9 cellular contexts compared by ENCODE assay signal in genomic region chr18:59265246-59266018, GRCh38. TPM values are rescaled to one million over a fixed set of nuclear protein-coding genes. Genes with fewer than 3 reads are reported as not detected.
A peak's percentile ranks its signal among the peaks of the same experiment; 100 is the strongest.
DNase-seq lines count a peak whose midpoint lies in the region; ATAC-seq and TF ChIP-seq lines count a peak whose summit lies in the region.
"Had no signal": no experiment of that assay in that cellular context is flagged by ENCODE, and none has a peak within 500 bp of the region (broad histone marks: within the 10 kb centered on the region; RNA-seq: fewer than 3 reads in every experiment).

No MANE protein-coding gene starts in this region.

- H3K36me3 ChIP-seq in Caco-2 (ENCODE audit: control insufficient read depth, insufficient read depth, low read length) = no peaks in the 10 kb centered on the region

- peak; percentile 53 for ATAC-seq in GM21619 (IDR thresholded peaks at IDR 0.05; ENCODE audit: unreplicated experiment)
- ATAC-seq in stimulated activated naive B cell treated with anti-CD40 and anti-IgM and Interleukin-4, amounts not matched to agents 10 μg/mL and 1 μg/mL and 100 μg/mL, for 72 hours (replicated peaks) = peak; percentile 62 to 68

- H3K27me3 Mint-ChIP-seq in glutamatergic neuron (ENCODE audit: unreplicated experiment) (peaks cover 49% of the 10 kb centered on the region), Caco-2 (ENCODE audit: insufficient read depth, unreplicated experiment) (peaks cover 16% of the 10 kb centered on the region)
- H3K27me3 Mint-ChIP-seq in stimulated activated naive B cell treated with anti-CD40 and anti-IgM and Interleukin-4, amounts not matched to agents 10 μg/mL and 1 μg/mL and 100 μg/mL, for 72 hours = peaks cover 79 to 94% of the 10 kb centered on the region in 2 donors

- DNase-seq in DMS 273 (lab: John Stamatoyannopoulos, UW; ENCODE audit: unreplicated experiment) (peak; percentile 86), RWPE1 (ENCODE audit: low spot score) (peak; percentile 33), glutamatergic neuron (peak; percentile 60), AML-193 (lab: John Stamatoyannopoulos, UW) (no peak), mesenteric fat pad (ENCODE audit: low spot score) (no peak), Caco-2 (no peak)
- DNase-seq in stimulated activated naive B cell treated with anti-CD40 and anti-IgM and Interleukin-4, amounts not matched to agents 10 μg/mL and 1 μg/mL and 100 μg/mL, for 72 hours = no peak

- H3K4me1 Mint-ChIP-seq in glutamatergic neuron (ENCODE audit: low read depth, unreplicated experiment) = peaks cover 9% of the 10 kb centered on the region
- H3K4me1 Mint-ChIP-seq in stimulated activated naive B cell treated with anti-CD40 and anti-IgM and Interleukin-4, amounts not matched to agents 10 μg/mL and 1 μg/mL and 100 μg/mL, for 72 hours = peaks cover 23 to 43% of the 10 kb centered on the region in 2 donors
- no peaks in the 10 kb centered on the region for H3K4me1 Mint-ChIP-seq in Caco-2 (ENCODE audit: low read depth, unreplicated experiment)

- H3K4me3 ChIP-seq in Caco-2 (ENCODE audit: low read depth, low read length) = no peak overlapping the region

- no peaks in the 10 kb centered on the region for H3K9me3 ChIP-seq in Caco-2

- intact Hi-C loops in Caco-2 (cut with micrococcal nuclease; ENCODE audit: unreplicated experiment) = loop anchor here (10.0 kb wide), 1 partner anchor 181 kb away; no protein-coding TSS in a partner anchor

- H3K4me1 ChIP-seq in Caco-2 = no peaks in the 10 kb centered on the region

- H3K4me3 Mint-ChIP-seq in glutamatergic neuron (ENCODE audit: unreplicated experiment) (peak overlapping the region; percentile 46), Caco-2 (ENCODE audit: unreplicated experiment) (no peak overlapping the region)
- H3K4me3 Mint-ChIP-seq in stimulated activated naive B cell treated with anti-CD40 and anti-IgM and Interleukin-4, amounts not matched to agents 10 μg/mL and 1 μg/mL and 100 μg/mL, for 72 hours = peak overlapping the region; percentile 79 to 81

- POLR2A ChIA-PET in RWPE1 (lab: Yijun Ruan, JAX; ENCODE audit: low non-redundant PET) (no interaction called here), Caco-2 (lab: Charles Lee) (no interaction called here)

- H3K27me3 ChIP-seq in Caco-2 (replicated peaks; ENCODE audit: control insufficient read depth, insufficient read depth, low read length) = no peaks in the 10 kb centered on the region

- H3K36me3 Mint-ChIP-seq in glutamatergic neuron (ENCODE audit: unreplicated experiment) (no peaks in the 10 kb centered on the region), Caco-2 (ENCODE audit: insufficient read depth, unreplicated experiment) (no peaks in the 10 kb centered on the region)
- H3K36me3 Mint-ChIP-seq in stimulated activated naive B cell treated with anti-CD40 and anti-IgM and Interleukin-4, amounts not matched to agents 10 μg/mL and 1 μg/mL and 100 μg/mL, for 72 hours = peaks cover 0 to 4% of the 10 kb centered on the region in 2 donors

- H3K27ac ChIP-seq in RWPE1 = no peak overlapping the region

- TF ChIP-seq CTCF in RWPE1 (conservative IDR thresholded peaks at IDR 0.05; ENCODE audit: low read depth) (no peak), glutamatergic neuron (IDR thresholded peaks at IDR 0.05; ENCODE audit: partially characterized antibody, unreplicated experiment) (no peak), Caco-2 (IDR thresholded peaks at IDR 0.05; ENCODE audit: insufficient read depth in 1 of 2, low read depth in 1 of 2, low read length in 1 of 2, severe bottlenecking in 1 of 2, unreplicated experiment in 1 of 2) (no peak)

- H3K27ac Mint-ChIP-seq in glutamatergic neuron (ENCODE audit: unreplicated experiment) = no peak overlapping the region
- H3K27ac Mint-ChIP-seq in stimulated activated naive B cell treated with anti-CD40 and anti-IgM and Interleukin-4, amounts not matched to agents 10 μg/mL and 1 μg/mL and 100 μg/mL, for 72 hours = peak overlapping the region; percentile 47
- H3K27ac Mint-ChIP-seq in Caco-2 (ENCODE audit: unreplicated experiment) = no peak overlapping the region

- H3K9me3 Mint-ChIP-seq in glutamatergic neuron (ENCODE audit: unreplicated experiment) (peaks cover 9% of the 10 kb centered on the region), Caco-2 (ENCODE audit: unreplicated experiment) (no peaks in the 10 kb centered on the region)
- H3K9me3 Mint-ChIP-seq in stimulated activated naive B cell treated with anti-CD40 and anti-IgM and Interleukin-4, amounts not matched to agents 10 μg/mL and 1 μg/mL and 100 μg/mL, for 72 hours = peaks cover 0 to 1% of the 10 kb centered on the region in 2 donors

- CTCF ChIA-PET in RWPE1 (lab: Yijun Ruan, JAX) = interaction anchor here (0.6 to 1.0 kb wide), 3 partner anchors 17 to 63 kb away, joined by 3 to 5 read pairs (median 3); no protein-coding TSS in a partner anchor
- CTCF ChIA-PET in Caco-2 (lab: Charles Lee) = no interaction called here

- BruUV-seq in Caco-2 (replicated peaks; lab: Mats Ljungman, UMichigan) = no TSS peak

RNA-seq across cellular contexts. Expression of gene RAX, which starts 7.8 kb away (rescaled TPM):
- total RNA-seq in glutamatergic neuron (ENCODE audit: unreplicated experiment) = not detected
- not detected for total RNA-seq in mesenteric fat pad
- not detected in 2 replicates for total RNA-seq in Caco-2 (2022)
- total RNA-seq: kidney epithelial cell had no signal

RNA-seq across cellular contexts. Expression of gene GRP, which starts 45.5 kb away (rescaled TPM):
- not detected for total RNA-seq in glutamatergic neuron (ENCODE audit: unreplicated experiment)
- not detected for total RNA-seq in mesenteric fat pad
- total RNA-seq in Caco-2 (2022) = not detected in 2 replicates
- total RNA-seq: kidney epithelial cell had no signal

RNA-seq across cellular contexts. Expression of gene CPLX4, which starts 53.0 kb away (rescaled TPM):
- total RNA-seq in glutamatergic neuron (ENCODE audit: unreplicated experiment) = not detected
- total RNA-seq in mesenteric fat pad = not detected
- total RNA-seq in Caco-2 (2022) = not detected in 2 replicates
- total RNA-seq: kidney epithelial cell had no signal

Comparison
In these comparisons a context has a peak if more than half of its experiments do, and no peak if none do; other contexts are left out.
1. DNase-seq: peak in DMS 273 (single experiment), RWPE1 (single experiment) and glutamatergic neuron (single experiment); none in stimulated activated naive B cell treated with anti-CD40 and anti-IgM and Interleukin-4, amounts not matched to agents 10 μg/mL and 1 μg/mL and 100 μg/mL, for 72 hours (single experiment), AML-193 (0 of 2), mesenteric fat pad (single experiment) and Caco-2 (0 of 2).